Comparison of ENCODE assay signal across 19 cellular contexts in the genomic region with DNA sequence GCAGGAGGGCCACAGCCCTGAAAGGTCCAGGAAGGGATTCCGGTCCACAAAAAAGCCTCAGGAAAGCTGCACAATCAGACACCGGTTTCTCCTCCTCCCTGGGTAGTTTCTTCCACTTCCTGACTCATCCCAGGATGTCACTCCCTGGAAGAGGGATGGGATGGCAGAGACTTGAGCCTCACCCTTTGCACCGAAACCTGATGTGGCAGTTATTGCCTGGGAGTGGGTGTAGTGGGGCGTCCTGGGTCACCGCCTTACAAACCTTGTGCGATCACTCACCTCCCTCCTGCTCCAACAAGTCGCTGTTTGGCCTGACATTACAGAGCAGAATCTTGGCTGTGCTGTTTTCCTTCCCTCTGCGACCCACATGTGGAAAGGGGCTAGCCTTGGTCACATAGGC.
"Had no signal": no experiment of that assay in that cellular context is flagged by ENCODE, and none has a peak within 500 bp of the region (broad histone marks: within the 10 kb centered on the region; RNA-seq: fewer than 3 reads in every experiment).

No MANE protein-coding gene starts in this region.

- ATAC-seq: left colon; stimulated activated memory B cell treated with anti-CD40 and anti-IgM and Interleukin-4, amounts not matched to agents 10 μg/mL and 1 μg/mL and 100 μg/mL, for 72 hours; T-cell had no signal

- H3K4me2 ChIP-seq: neural progenitor cell had no signal

- H3K27me3 ChIP-seq: cardiac muscle cell, neural progenitor cell, sigmoid colon, tibial artery had no signal

- H3K27ac ChIP-seq: cardiac muscle cell, neural progenitor cell, sigmoid colon, tibial artery had no signal

- H3K9me3 ChIP-seq: sigmoid colon, tibial artery had no signal

- FAIRE-seq: astrocyte, endometrium, frontal cortex, urothelium cell line had no signal

- H3K4me1 ChIP-seq: sigmoid colon, tibial artery had no signal

- H3K9ac ChIP-seq: neural progenitor cell had no signal

- H3K4me3 ChIP-seq: cardiac muscle cell, lung, neural progenitor cell, sigmoid colon, tibial artery had no signal

- H2AFZ ChIP-seq: neural progenitor cell had no signal

- DNase-seq: activated CD4-positive, CD25-positive, alpha-beta regulatory T cell treated with anti-CD3 and anti-CD28 coated beads, Interleukin-2, amount 50 U/mL, for 72 hours; activated naive CD4-positive, alpha-beta T cell treated with anti-CD3 and anti-CD28 coated beads, Interleukin-2, amount 50 U/mL, for 16 hours; activated T-cell treated with anti-CD3 and anti-CD28 coated beads for 4 hours; immature natural killer cell; left colon; midbrain; sigmoid colon; stimulated activated CD4-positive, alpha-beta T cell treated with anti-CD3 and anti-CD28 coated beads, Interleukin-2, amount 100 ng/mL, for 48 hours; T-cell; T1000; tibial artery had no signal

- H3K36me3 ChIP-seq: cardiac muscle cell, neural progenitor cell, sigmoid colon, tibial artery had no signal
